In the genomic region with DNA sequence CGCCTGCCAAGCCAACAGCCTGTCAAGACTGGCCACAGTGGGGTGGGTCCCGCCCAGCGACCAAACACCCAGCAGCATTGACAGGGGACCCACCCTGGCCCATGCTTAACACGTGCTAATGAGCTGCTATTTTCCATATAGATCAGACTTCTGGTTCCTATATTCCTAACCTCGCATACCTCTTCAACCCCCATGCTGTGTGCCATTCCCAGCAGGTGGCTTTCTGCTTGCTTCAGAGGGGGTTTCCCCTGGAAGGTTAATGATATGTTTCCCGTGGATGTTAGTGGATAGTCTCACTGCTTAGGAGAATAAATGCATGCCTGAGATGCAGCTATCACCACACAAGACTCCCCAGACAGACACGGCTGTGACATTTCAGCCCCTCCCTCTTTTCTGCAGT, we compare ENCODE assay signal across 20 cellular contexts. TPM values are rescaled to one million over a fixed set of nuclear protein-coding genes. Genes with fewer than 3 reads are reported as not detected.
DNase-seq lines count a peak whose midpoint lies in the region; ATAC-seq and TF ChIP-seq lines count a peak whose summit lies in the region.
"Had no signal": no experiment of that assay in that cellular context is flagged by ENCODE, and none has a peak within 500 bp of the region (broad histone marks: within the 10 kb centered on the region; RNA-seq: fewer than 3 reads in every experiment).

No MANE protein-coding gene starts in this region.

- ATAC-seq in WTC11 (peak; percentile 22; the same call in 1 of the 2 replicates), HG03565 (IDR thresholded peaks at IDR 0.05; ENCODE audit: unreplicated experiment) (no peak)
- ATAC-seq in activated CD4-positive, CD25-positive, alpha-beta regulatory T cell treated with anti-CD3 and anti-CD28 coated beads, Interleukin-2, amount 50 U/mL, for 24 hours, result no peak
- ATAC-seq: HCT116, SK-N-SH treated with all-trans-retinoic acid at 6 μM for 48 hours had no signal

- H3K27me3 Mint-ChIP-seq in WTC11 (ENCODE audit: low read depth), result no peaks in the 10 kb centered on the region

- H3K36me3 Mint-ChIP-seq in WTC11, result no peaks in the 10 kb centered on the region

- no peaks in the 10 kb centered on the region for H3K9me3 Mint-ChIP-seq in WTC11

- CTCF ChIA-PET in HEK293T (lab: Yijun Ruan, JAX) (no interaction called here), WTC11 (lab: Charles Lee) (no interaction called here)

- H3K4me1 Mint-ChIP-seq in WTC11, result peaks cover 8% of the 10 kb centered on the region

- H4K20me1 ChIP-seq in neural cell (ENCODE audit: insufficient read depth), result no peaks in the 10 kb centered on the region

- peak overlapping the region; percentile 2 for H3K9ac ChIP-seq in neural cell (ENCODE audit: low read length)
- H3K9ac ChIP-seq: GM23248 had no signal

- DNase-seq in HEK293T (ENCODE audit: extremely low spot score) (no peak), NCI-H2227 treated with DMSO at 0.1 percent for 48 hours (lab: John Stamatoyannopoulos, UW) (peak; percentile 64), WTC11 (ENCODE audit: low spot score) (peak; percentile 20)
- DNase-seq in activated CD4-positive, CD25-positive, alpha-beta regulatory T cell (lab: John Stamatoyannopoulos, UW), result no peak
- DNase-seq: BE2C, DMS79, GM23248, KG1, NCI-H1092 treated with DMSO at 0.1 percent for 48 hours, NCI-H1694 treated with DMSO at 0.1 percent for 48 hours, NCI-H345, NCI-H524, NCI-H82, Peyer's patch had no signal

- peak overlapping the region; percentile 33 for H3K4me3 ChIP-seq in neural cell (ENCODE audit: low read length)
- H3K4me3 ChIP-seq: GM23248, Peyer's patch had no signal

- TF ChIP-seq CTCF in WTC11 (IDR thresholded peaks at IDR 0.05) (no peak), neural cell (IDR thresholded peaks at IDR 0.05; ENCODE audit: poor library complexity, severe bottlenecking) (no peak)

- no peaks in the 10 kb centered on the region for H3K27me3 ChIP-seq in neural cell (ENCODE audit: insufficient read depth, low read depth, low read length)
- H3K27me3 ChIP-seq: BE2C, Peyer's patch had no signal

- no peak for TF ChIP-seq RAD21 in neural cell (conservative IDR thresholded peaks at IDR 0.05)

- no peak overlapping the region for H3K4me2 ChIP-seq in neural cell (ENCODE audit: low read length)

- H3F3A ChIP-seq in neural cell (ENCODE audit: insufficient read depth, low read length, poor library complexity, severe bottlenecking), result peaks cover 6% of the 10 kb centered on the region

- POLR2A ChIA-PET in HEK293T (lab: Yijun Ruan, JAX), result no interaction called here
- POLR2A ChIA-PET in WTC11 (lab: Charles Lee), result interaction anchor here (0.6 kb wide), 1 partner anchor 149 kb away, joined by 6 read pairs; no protein-coding TSS in a partner anchor

- no peak overlapping the region for H2AFZ ChIP-seq in neural cell (ENCODE audit: low read depth, low read length)
- H2AFZ ChIP-seq: GM23248 had no signal

- H3K79me2 ChIP-seq in neural cell (replicated peaks; ENCODE audit: insufficient read depth, low read length), result no peaks in the 10 kb centered on the region

- H3K4me3 Mint-ChIP-seq in WTC11, result no peak overlapping the region

- TF ChIP-seq EP300 in neural cell (conservative IDR thresholded peaks at IDR 0.05; ENCODE audit: poor library complexity, severe bottlenecking), result no peak

- H3K36me3 ChIP-seq in neural cell (ENCODE audit: insufficient read depth, low read length), result no peaks in the 10 kb centered on the region
- H3K36me3 ChIP-seq: BE2C, Peyer's patch had no signal

- H3K9me3 ChIP-seq in neural cell (ENCODE audit: low read length), result no peaks in the 10 kb centered on the region
- H3K9me3 ChIP-seq: BE2C, Peyer's patch had no signal

- H3K27ac ChIP-seq in neural cell (ENCODE audit: low read length), result peak overlapping the region; percentile 62
- H3K27ac ChIP-seq: GM23248, Peyer's patch had no signal

- no peaks in the 10 kb centered on the region for H3K9me2 ChIP-seq in neural cell (ENCODE audit: insufficient read depth, low read length)

- H3K27ac Mint-ChIP-seq in WTC11, result no peak overlapping the region

TF ChIP-seq in HEK293T, 16 proteins besides CTCF, POLR2A, EP300 and RAD21:
- TF ChIP-seq, protein P1, sequence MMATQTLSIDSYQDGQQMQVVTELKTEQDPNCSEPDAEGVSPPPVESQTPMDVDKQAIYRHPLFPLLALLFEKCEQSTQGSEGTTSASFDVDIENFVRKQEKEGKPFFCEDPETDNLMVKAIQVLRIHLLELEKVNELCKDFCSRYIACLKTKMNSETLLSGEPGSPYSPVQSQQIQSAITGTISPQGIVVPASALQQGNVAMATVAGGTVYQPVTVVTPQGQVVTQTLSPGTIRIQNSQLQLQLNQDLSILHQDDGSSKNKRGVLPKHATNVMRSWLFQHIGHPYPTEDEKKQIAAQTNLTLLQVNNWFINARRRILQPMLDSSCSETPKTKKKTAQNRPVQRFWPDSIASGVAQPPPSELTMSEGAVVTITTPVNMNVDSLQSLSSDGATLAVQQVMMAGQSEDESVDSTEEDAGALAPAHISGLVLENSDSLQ (IDR thresholded peaks at IDR 0.05), result no peak
- peak; percentile 26; the same call in 1 of the 2 replicates for TF ChIP-seq L3MBTL2 (conservative IDR thresholded peaks at IDR 0.05)
TF ChIP-seq in HEK293T: peak in this region for 1.

TF ChIP-seq in WTC11, 78 proteins besides CTCF, POLR2A, EP300 and RAD21:
- TF ChIP-seq, protein P2, sequence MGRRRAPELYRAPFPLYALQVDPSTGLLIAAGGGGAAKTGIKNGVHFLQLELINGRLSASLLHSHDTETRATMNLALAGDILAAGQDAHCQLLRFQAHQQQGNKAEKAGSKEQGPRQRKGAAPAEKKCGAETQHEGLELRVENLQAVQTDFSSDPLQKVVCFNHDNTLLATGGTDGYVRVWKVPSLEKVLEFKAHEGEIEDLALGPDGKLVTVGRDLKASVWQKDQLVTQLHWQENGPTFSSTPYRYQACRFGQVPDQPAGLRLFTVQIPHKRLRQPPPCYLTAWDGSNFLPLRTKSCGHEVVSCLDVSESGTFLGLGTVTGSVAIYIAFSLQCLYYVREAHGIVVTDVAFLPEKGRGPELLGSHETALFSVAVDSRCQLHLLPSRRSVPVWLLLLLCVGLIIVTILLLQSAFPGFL (CRISPR knock-in tag; IDR thresholded peaks at IDR 0.05; ENCODE audit: borderline replicate concordance), result no peak
- no peak for TF ChIP-seq NR2C2 (CRISPR knock-in tag; IDR thresholded peaks at IDR 0.05)
- TF ChIP-seq GTF2I (CRISPR knock-in tag; conservative IDR thresholded peaks at IDR 0.05), result no peak
- TF ChIP-seq, protein P3, sequence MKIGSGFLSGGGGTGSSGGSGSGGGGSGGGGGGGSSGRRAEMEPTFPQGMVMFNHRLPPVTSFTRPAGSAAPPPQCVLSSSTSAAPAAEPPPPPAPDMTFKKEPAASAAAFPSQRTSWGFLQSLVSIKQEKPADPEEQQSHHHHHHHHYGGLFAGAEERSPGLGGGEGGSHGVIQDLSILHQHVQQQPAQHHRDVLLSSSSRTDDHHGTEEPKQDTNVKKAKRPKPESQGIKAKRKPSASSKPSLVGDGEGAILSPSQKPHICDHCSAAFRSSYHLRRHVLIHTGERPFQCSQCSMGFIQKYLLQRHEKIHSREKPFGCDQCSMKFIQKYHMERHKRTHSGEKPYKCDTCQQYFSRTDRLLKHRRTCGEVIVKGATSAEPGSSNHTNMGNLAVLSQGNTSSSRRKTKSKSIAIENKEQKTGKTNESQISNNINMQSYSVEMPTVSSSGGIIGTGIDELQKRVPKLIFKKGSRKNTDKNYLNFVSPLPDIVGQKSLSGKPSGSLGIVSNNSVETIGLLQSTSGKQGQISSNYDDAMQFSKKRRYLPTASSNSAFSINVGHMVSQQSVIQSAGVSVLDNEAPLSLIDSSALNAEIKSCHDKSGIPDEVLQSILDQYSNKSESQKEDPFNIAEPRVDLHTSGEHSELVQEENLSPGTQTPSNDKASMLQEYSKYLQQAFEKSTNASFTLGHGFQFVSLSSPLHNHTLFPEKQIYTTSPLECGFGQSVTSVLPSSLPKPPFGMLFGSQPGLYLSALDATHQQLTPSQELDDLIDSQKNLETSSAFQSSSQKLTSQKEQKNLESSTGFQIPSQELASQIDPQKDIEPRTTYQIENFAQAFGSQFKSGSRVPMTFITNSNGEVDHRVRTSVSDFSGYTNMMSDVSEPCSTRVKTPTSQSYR (CRISPR knock-in tag; IDR thresholded peaks at IDR 0.05), result no peak

TF ChIP-seq in neural cell, 6 proteins besides CTCF, POLR2A, EP300 and RAD21:
- TF ChIP-seq EZH2 (IDR thresholded peaks at IDR 0.05; ENCODE audit: borderline replicate concordance, insufficient read depth, low read length, poor library complexity, severe bottlenecking) (no peak), POLR2AphosphoS5 (IDR thresholded peaks at IDR 0.05) (peak; percentile 20)

RNA-seq across cellular contexts. Expression of a gene that starts 37.9 kb away (rescaled TPM):
- 0.73 to 0.96 TPM (median 0.94 TPM) in 3 replicates for total RNA-seq in WTC11 (2021)
- 2.0 and 3.7 TPM in 2 replicates for polyA plus RNA-seq in neural cell
- polyA minus RNA-seq in neural cell, result 1.5 and 2.7 TPM in 2 replicates

RNA-seq across cellular contexts. Expression of a gene that starts 54.8 kb away (rescaled TPM):
- total RNA-seq in WTC11 (2021), result 0.22 to 0.66 TPM (median 0.30 TPM) in 3 replicates
- not detected in 2 replicates for polyA plus RNA-seq in neural cell
- not detected in 2 replicates for polyA minus RNA-seq in neural cell
- total RNA-seq: A673, GM23248 had no signal
- polyA plus RNA-seq: GM23248 had no signal

Comparison
In these comparisons a context has a peak if more than half of its experiments do, and no peak if none do; other contexts are left out.
1. DNase-seq: peak in NCI-H2227 treated with DMSO at 0.1 percent for 48 hours (single experiment) and WTC11 (single experiment); none in HEK293T (single experiment) and activated CD4-positive, CD25-positive, alpha-beta regulatory T cell (0 of 4).